18 cellular contexts compared by ENCODE assay signal in the genomic region with DNA sequence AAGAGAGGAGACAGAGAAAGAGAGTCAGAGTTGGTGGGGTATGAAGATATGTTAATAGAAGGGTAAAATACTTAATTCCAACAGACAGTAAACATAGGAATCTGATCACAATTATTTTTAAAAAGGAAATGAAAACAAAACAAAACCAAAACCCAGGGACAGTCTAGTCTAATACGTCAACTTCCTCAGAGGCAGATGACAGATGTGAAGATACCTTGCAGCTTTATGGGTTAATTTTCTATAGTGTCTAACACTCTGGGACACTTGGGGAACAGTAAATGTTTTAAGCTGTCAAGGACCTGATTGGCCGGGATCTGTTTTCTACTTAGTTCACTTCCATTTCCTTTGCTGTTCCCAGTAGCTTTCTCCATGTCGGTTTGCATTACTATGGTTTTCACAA.
A peak's percentile ranks its signal among the peaks of the same experiment; 100 is the strongest.
DNase-seq lines count a peak whose midpoint lies in the region; ATAC-seq and TF ChIP-seq lines count a peak whose summit lies in the region.
"Had no signal": no experiment of that assay in that cellular context is flagged by ENCODE, and none has a peak within 500 bp of the region (broad histone marks: within the 10 kb centered on the region; RNA-seq: fewer than 3 reads in every experiment).

No MANE protein-coding gene starts in this region.

- peak overlapping the region; percentile 57 for H3K4me3 Mint-ChIP-seq in T-helper 17 cell
- H3K4me3 Mint-ChIP-seq: activated naive CD4-positive, alpha-beta T cell treated with anti-CD3 and anti-CD28 coated beads for 36 hours; IgD-negative memory B cell; naive thymus-derived CD8-positive, alpha-beta T cell; stimulated activated naive CD8-positive, alpha-beta T cell treated with anti-CD3 and anti-CD28 coated beads, Interleukin-15, Interleukin-2, amounts not matched to agents 100 ng/mL and 50 ng/mL, for 24 hours had no signal

- no peaks in the 10 kb centered on the region for H3K27me3 Mint-ChIP-seq in T-helper 17 cell
- H3K27me3 Mint-ChIP-seq: IgD-negative memory B cell; stimulated activated naive CD8-positive, alpha-beta T cell treated with anti-CD3 and anti-CD28 coated beads, Interleukin-15, Interleukin-2, amounts not matched to agents 100 ng/mL and 50 ng/mL, for 24 hours had no signal

- H3K4me3 ChIP-seq in GM08714 (ENCODE audit: low read length): peak overlapping the region; percentile 21; the same call in 1 of the 2 replicates
- H3K4me3 ChIP-seq in uterus: no peak overlapping the region
- no peak overlapping the region for H3K4me3 ChIP-seq in sigmoid colon
- H3K4me3 ChIP-seq: right atrium auricular region had no signal

- H3K4me1 Mint-ChIP-seq in T-helper 17 cell: peaks cover 2% of the 10 kb centered on the region

- H3K27ac Mint-ChIP-seq in T-helper 17 cell: no peak overlapping the region
- H3K27ac Mint-ChIP-seq: activated naive CD4-positive, alpha-beta T cell treated with anti-CD3 and anti-CD28 coated beads for 36 hours; IgD-negative memory B cell; naive thymus-derived CD8-positive, alpha-beta T cell; stimulated activated naive CD8-positive, alpha-beta T cell treated with anti-CD3 and anti-CD28 coated beads, Interleukin-15, Interleukin-2, amounts not matched to agents 100 ng/mL and 50 ng/mL, for 24 hours had no signal

- H3K36me3 ChIP-seq in uterus (no peaks in the 10 kb centered on the region), sigmoid colon (no peaks in the 10 kb centered on the region)
- H3K36me3 ChIP-seq: right atrium auricular region had no signal

- H3K4me1 ChIP-seq in uterus (no peaks in the 10 kb centered on the region), sigmoid colon (no peaks in the 10 kb centered on the region)

- ATAC-seq in GM19372 (IDR thresholded peaks at IDR 0.05; ENCODE audit: low read depth, unreplicated experiment) (peak; percentile 42), HG02885 (IDR thresholded peaks at IDR 0.05; ENCODE audit: poor library complexity, unreplicated experiment) (peak; percentile 38), T-helper 17 cell (no peak)
- ATAC-seq: naive thymus-derived CD8-positive, alpha-beta T cell had no signal

- TF ChIP-seq EP300 in sigmoid colon (IDR thresholded peaks at IDR 0.05): no peak

- DNase-seq in T-helper 17 cell: no peak
- no peak for DNase-seq in NCI-H1930 (lab: John Stamatoyannopoulos, UW)
- no peak for DNase-seq in uterus
- no peak for DNase-seq in sigmoid colon
- no peak for DNase-seq in DMS114 treated with DMSO at 0.1 percent for 48 hours (lab: John Stamatoyannopoulos, UW; ENCODE audit: unreplicated experiment)
- DNase-seq: activated naive CD4-positive, alpha-beta T cell treated with anti-CD3 and anti-CD28 coated beads for 36 hours; AML-193; caudate nucleus; DMS79 treated with DMSO at 0.1 percent for 48 hours; naive thymus-derived CD8-positive, alpha-beta T cell; NCI-H146; NCI-H524 had no signal

- H3K36me3 Mint-ChIP-seq in T-helper 17 cell (ENCODE audit: low read depth): no peaks in the 10 kb centered on the region
- H3K36me3 Mint-ChIP-seq: IgD-negative memory B cell; naive thymus-derived CD8-positive, alpha-beta T cell had no signal

- peak overlapping the region in 1 of 2 donors; percentile 52 for H3K27ac ChIP-seq in uterus
- no peak overlapping the region for H3K27ac ChIP-seq in sigmoid colon

- no peak for TF ChIP-seq CTCF in uterus (IDR thresholded peaks at IDR 0.05)
- no peak for TF ChIP-seq CTCF in sigmoid colon (IDR thresholded peaks at IDR 0.05)

- intact Hi-C loops in uterus (cut with DNase I; ENCODE audit: low total_unique reads): no loop called here
- intact Hi-C loops in sigmoid colon (cut with DNase I): no loop called here

- 63 to 65% methylated on average over 3 of the region's 3 CpGs for WGBS in sigmoid colon, 2 donors

- no peak for TF ChIP-seq POLR2A in uterus (IDR thresholded peaks at IDR 0.05)
- no peak for TF ChIP-seq POLR2A in sigmoid colon (IDR thresholded peaks at IDR 0.05)

- no peaks in the 10 kb centered on the region for H3K9me3 ChIP-seq in T-helper 17 cell (ENCODE audit: control insufficient read depth, low read length, poor library complexity, severe bottlenecking)
- no peaks in the 10 kb centered on the region for H3K9me3 ChIP-seq in uterus
- no peaks in the 10 kb centered on the region for H3K9me3 ChIP-seq in sigmoid colon
- H3K9me3 ChIP-seq: right atrium auricular region had no signal

- H3K27me3 ChIP-seq in uterus (peaks cover 0 to 3% of the 10 kb centered on the region in 2 donors), sigmoid colon (no peaks in the 10 kb centered on the region)
- H3K27me3 ChIP-seq: right atrium auricular region had no signal
